In genomic region chr9:112487008-112487798, GRCh38 we compare ENCODE assay signal across 8 cellular contexts. TPM values are rescaled to one million over a fixed set of nuclear protein-coding genes. Genes with fewer than 3 reads are reported as not detected.
A peak's percentile ranks its signal among the peaks of the same experiment; 100 is the strongest.
DNase-seq lines count a peak whose midpoint lies in the region; TF ChIP-seq lines count a peak whose summit lies in the region.

No MANE protein-coding gene starts in this region.

- H3K9me3 ChIP-seq in Karpas-422 (ENCODE audit: low read length) = no peaks in the 10 kb centered on the region
- H3K9me3 ChIP-seq in skeletal muscle tissue (ENCODE audit: control insufficient read depth in 3 of 3, low read length in 3 of 3) = peaks cover 0 to under 1% (median 0%) of the 10 kb centered on the region in 3 donors

- H3K36me3 ChIP-seq in GM06990 (ENCODE audit: control insufficient read depth, insufficient read depth, low read length) (no peaks in the 10 kb centered on the region), Karpas-422 (ENCODE audit: insufficient read depth, low read length) (peaks cover 19% of the 10 kb centered on the region), skeletal muscle tissue (ENCODE audit: control insufficient read depth in 3 of 3, insufficient read depth in 3 of 3, low read length in 3 of 3) (no peaks in the 10 kb centered on the region)

- DNase-seq in GM06990 (ENCODE audit: extremely low read depth, insufficient read length) = peak; percentile 80
- peak; percentile 24 for DNase-seq in H4 (ENCODE audit: low spot score)
- peak; percentile 88 for DNase-seq in Karpas-422
- DNase-seq in T-helper 9 cell = peak; percentile 18
- peak; percentile 76 for DNase-seq in astrocyte of the hippocampus (ENCODE audit: low read depth, low spot score)
- DNase-seq in GOT3 (lab: John Stamatoyannopoulos, UW) = no peak

- peak overlapping the region; percentile 85 for H3K4me2 ChIP-seq in Karpas-422 (ENCODE audit: low read depth, low read length, poor library complexity, severe bottlenecking)

- no peak overlapping the region for H2AFZ ChIP-seq in Karpas-422 (ENCODE audit: low read length)

- peaks cover 40% of the 10 kb centered on the region for H3K4me1 ChIP-seq in Karpas-422 (ENCODE audit: low read length)
- peaks cover 5 to 16% (median 9%) of the 10 kb centered on the region in 3 donors for H3K4me1 ChIP-seq in skeletal muscle tissue (ENCODE audit: control insufficient read depth in 3 of 3, insufficient read depth in 3 of 3, low read length in 3 of 3)

- TF ChIP-seq CTCF in GM06990 (IDR thresholded peaks at IDR 0.05; ENCODE audit: insufficient read depth, low read length, poor library complexity, severe bottlenecking) = no peak

- peak overlapping the region; percentile 90 for H3K9ac ChIP-seq in Karpas-422 (ENCODE audit: low read length)
- peak overlapping the region; percentile 54 to 77 (median 65) for H3K9ac ChIP-seq in skeletal muscle tissue (ENCODE audit: low read depth in 1 of 3, low read length in 3 of 3)

- H4K20me1 ChIP-seq in Karpas-422 (ENCODE audit: insufficient read depth, low read depth, low read length) = peaks cover 8% of the 10 kb centered on the region; the same call in 1 of the 2 replicates

- H3K27me3 ChIP-seq in GM06990 (replicated peaks; ENCODE audit: control insufficient read depth, insufficient read depth, low read length) (no peaks in the 10 kb centered on the region), Karpas-422 (ENCODE audit: low read length) (no peaks in the 10 kb centered on the region), skeletal muscle tissue (ENCODE audit: control insufficient read depth in 3 of 3, insufficient read depth in 3 of 3, low read length in 3 of 3) (no peaks in the 10 kb centered on the region)

- no peaks in the 10 kb centered on the region for H3K9me2 ChIP-seq in Karpas-422 (replicated peaks; ENCODE audit: insufficient read depth, low read length)

- H3K27ac ChIP-seq in Karpas-422 (ENCODE audit: low read length) (peak overlapping the region; percentile 65), skeletal muscle tissue (ENCODE audit: low read depth, low read length) (no peak overlapping the region)

- H3K79me2 ChIP-seq in Karpas-422 (ENCODE audit: low read length) = peaks cover 84% of the 10 kb centered on the region

- H3K4me3 ChIP-seq in GM06990 (replicated peaks; ENCODE audit: low read depth, low read length) (peak overlapping the region; percentile 94), Karpas-422 (ENCODE audit: low read length) (peak overlapping the region; percentile 89), iPS-11a (ENCODE audit: low read depth, low read length) (peak overlapping the region; percentile 84), skeletal muscle tissue (ENCODE audit: low read length in 3 of 3) (peak overlapping the region; percentile 76 to 78 (median 76))

RNA-seq across cellular contexts. Expression of gene KIAA1958, which starts 0.6 kb away (rescaled TPM):
- 1.4 TPM in 2 replicates for total RNA-seq in H4 (2014; rRNA removed; shearing (Covaris generic))
- total RNA-seq in Karpas-422 (2014; rRNA removed; shearing (Covaris generic); ENCODE audit: low replicate concordance) = 28.5 and 44.7 TPM in 2 replicates
- 3.7 TPM for total RNA-seq in skeletal muscle tissue
